Comparison of ENCODE assay signal across 21 cellular contexts in the genomic region with DNA sequence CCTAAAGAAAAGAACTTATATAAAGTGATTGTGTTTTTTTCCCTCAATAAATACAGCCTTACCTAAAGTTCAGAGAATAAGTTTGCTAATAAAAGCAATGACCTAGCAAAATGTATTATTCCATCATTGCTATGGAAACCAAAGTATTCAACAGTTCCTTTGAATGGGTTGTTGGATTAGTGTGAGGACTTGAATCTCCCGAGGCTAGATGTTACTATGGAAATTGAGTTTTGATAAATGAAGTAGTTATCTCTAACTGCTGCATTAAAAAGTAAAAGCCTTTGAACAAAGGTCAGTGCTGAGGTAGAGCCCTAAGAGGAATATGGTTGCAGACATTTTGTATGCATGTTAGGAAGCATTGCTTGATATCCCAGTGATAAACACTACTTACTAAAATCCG. TPM values are rescaled to one million over a fixed set of nuclear protein-coding genes. Genes with fewer than 3 reads are reported as not detected.
DNase-seq lines count a peak whose midpoint lies in the region; ATAC-seq, FAIRE-seq and TF ChIP-seq lines count a peak whose summit lies in the region.
"Had no signal": no experiment of that assay in that cellular context is flagged by ENCODE, and none has a peak within 500 bp of the region (broad histone marks: within the 10 kb centered on the region; RNA-seq: fewer than 3 reads in every experiment).

No MANE protein-coding gene starts in this region.

- H3K27ac ChIP-seq in PC-9 (peak overlapping the region; percentile 96), foreskin keratinocyte (peak overlapping the region; percentile 18), small intestine (ENCODE audit: low read depth in 1 of 2, low read length in 1 of 2) (peak overlapping the region in 1 of 2 donors; percentile 31)
- H3K27ac ChIP-seq: KMS-11, VCaP had no signal

- FAIRE-seq in small intestine (lab: Jason Lieb, UNC): no peak
- FAIRE-seq: HTR-8/SVneo had no signal

- DNase-seq in HAP-1 (ENCODE audit: low spot score in 2 of 2): peak; percentile 29 to 99
- DNase-seq in PC-9: peak in 1 of 2 experiments; percentile 62
- DNase-seq in foreskin keratinocyte: peak in 1 of 2 donors; percentile 37
- DNase-seq in small intestine: peak; percentile 81
- no peak for DNase-seq in hepatic stellate cell (ENCODE audit: low spot score)
- DNase-seq in foreskin fibroblast: no peak
- no peak for DNase-seq in activated CD4-positive, alpha-beta T cell treated with anti-CD3 and anti-CD28 coated beads for 4 hours
- DNase-seq: activated CD4-positive, alpha-beta T cell treated with anti-CD3 and anti-CD28 coated beads, Interleukin-2, amount 50 U/mL, for 1 hour; activated naive CD8-positive, alpha-beta T cell treated with anti-CD3 and anti-CD28 coated beads for 36 hours; CD8-positive, alpha-beta memory T cell; H9; hypothalamus; islet precursor cell; NCI-H2029; NCI-H69; SHP77 treated with DMSO at 0.1 percent for 48 hours; stimulated activated CD4-positive, alpha-beta T cell treated with anti-CD3 and anti-CD28 coated beads, Interleukin-2, amount 100 ng/mL, for 24 hours; stimulated activated naive B cell treated with anti-CD40 and anti-IgM and Interleukin-4, amounts not matched to agents 10 μg/mL and 1 μg/mL and 100 μg/mL, for 72 hours had no signal

- TF ChIP-seq CTCF in PC-9 (conservative IDR thresholded peaks at IDR 0.05): no peak
- no peak for TF ChIP-seq CTCF in foreskin keratinocyte (conservative IDR thresholded peaks at IDR 0.05)
- TF ChIP-seq CTCF in foreskin fibroblast (IDR thresholded peaks at IDR 0.05; ENCODE audit: low read depth, low read length): no peak

- H2AFZ ChIP-seq in PC-9: no peak overlapping the region

- no TSS peak for BruUV-seq in PC-9 (replicated peaks; lab: Mats Ljungman, UMichigan)

- POLR2A ChIA-PET in PC-9 (lab: Charles Lee; ENCODE audit: unreplicated experiment): no interaction called here

- no peaks in the 10 kb centered on the region for H3K9me2 ChIP-seq in PC-9 (ENCODE audit: insufficient read depth)

- in situ Hi-C loops in HAP-1 (cut with MboI; ENCODE audit: low sequenced_read_pairs): loop anchor here (25.0 kb wide), 2 partner anchors 228 to 347 kb away; no protein-coding TSS in a partner anchor

- CTCF ChIA-PET in PC-9 (lab: Charles Lee): no interaction called here

- peaks cover 99% of the 10 kb centered on the region for H3K79me2 ChIP-seq in PC-9 (ENCODE audit: low read depth)

- H3K9me3 ChIP-seq in HAP-1 (no peaks in the 10 kb centered on the region), PC-9 (ENCODE audit: insufficient read depth, low read depth) (no peaks in the 10 kb centered on the region), small intestine (ENCODE audit: control insufficient read depth, low read depth) (no peaks in the 10 kb centered on the region)

- peak; percentile 1 for ATAC-seq in foreskin keratinocyte
- ATAC-seq: stimulated activated naive B cell treated with anti-CD40 and anti-IgM and Interleukin-4, amounts not matched to agents 10 μg/mL and 1 μg/mL and 100 μg/mL, for 72 hours had no signal

- no peaks in the 10 kb centered on the region for H3K27me3 ChIP-seq in HAP-1 (ENCODE audit: low read depth)
- no peaks in the 10 kb centered on the region for H3K27me3 ChIP-seq in PC-9 (ENCODE audit: insufficient read depth, low read depth)
- H3K27me3 ChIP-seq in foreskin keratinocyte: no peaks in the 10 kb centered on the region
- H3K27me3 ChIP-seq in small intestine (ENCODE audit: control insufficient read depth in 2 of 2, insufficient read depth in 2 of 2, low read length in 2 of 2): no peaks in the 10 kb centered on the region

- peaks cover 54% of the 10 kb centered on the region for H3K4me1 ChIP-seq in HAP-1
- peaks cover 74% of the 10 kb centered on the region for H3K4me1 ChIP-seq in PC-9 (replicated peaks; ENCODE audit: insufficient read depth)
- H3K4me1 ChIP-seq in foreskin keratinocyte: peaks cover 58% of the 10 kb centered on the region
- no peaks in the 10 kb centered on the region for H3K4me1 ChIP-seq in small intestine (ENCODE audit: control insufficient read depth in 2 of 2, insufficient read depth in 1 of 2, low read depth in 1 of 2, low read length in 1 of 2)

- no peak overlapping the region for H3K4me3 ChIP-seq in HAP-1
- H3K4me3 ChIP-seq in PC-9: peak overlapping the region; percentile 51
- H3K4me3 ChIP-seq in small intestine (ENCODE audit: low read depth in 1 of 2, low read length in 2 of 2): peak overlapping the region in 1 of 2 donors; percentile 23
- H3K4me3 ChIP-seq in foreskin fibroblast (ENCODE audit: low read depth in 1 of 2, low read length in 2 of 2): no peak overlapping the region

- intact Hi-C loops in PC-9 (cut with micrococcal nuclease; ENCODE audit: unreplicated experiment): loop anchor here (10.0 kb wide), 1 partner anchor 130 kb away; no protein-coding TSS in a partner anchor

- peaks cover 55% of the 10 kb centered on the region for H3F3A ChIP-seq in PC-9 (ENCODE audit: insufficient read depth, low read depth)

- peaks cover 52% of the 10 kb centered on the region for H3K36me3 ChIP-seq in HAP-1 (replicated peaks)
- H3K36me3 ChIP-seq in PC-9 (ENCODE audit: low read depth): peaks cover 86% of the 10 kb centered on the region
- peaks cover 2 to 16% of the 10 kb centered on the region in 2 donors for H3K36me3 ChIP-seq in small intestine (ENCODE audit: control insufficient read depth in 2 of 2, insufficient read depth in 2 of 2, low read length in 2 of 2)

- WGBS in small intestine, 3 donors: 13 to 44% (median 32%) methylated on average over 2 of the region's 2 CpGs

- no peaks in the 10 kb centered on the region for H4K20me1 ChIP-seq in PC-9 (ENCODE audit: insufficient read depth)

- peak overlapping the region; percentile 92 for H3K4me2 ChIP-seq in PC-9
- H3K4me2 ChIP-seq: KMS-11 had no signal

RNA-seq across cellular contexts. Expression of a gene that starts 6.2 kb away (rescaled TPM):
- 54.3 and 65.9 TPM in 2 replicates for total RNA-seq in PC-9 (2021)
- total RNA-seq in foreskin keratinocyte: 75.7 and 85.3 TPM in 2 replicates
- polyA plus RNA-seq in foreskin keratinocyte: 31.6 and 39.7 TPM in 2 replicates
- polyA plus RNA-seq in small intestine: 100 to 1,000 TPM; 126 to 178 (median 141) TPM

Comparison
In these comparisons a context has a peak if more than half of its experiments do, and no peak if none do; other contexts are left out.
1. DNase-seq: peak in HAP-1 (2 of 2) and small intestine (single experiment); none in hepatic stellate cell (single experiment), foreskin fibroblast (0 of 2) and activated CD4-positive, alpha-beta T cell treated with anti-CD3 and anti-CD28 coated beads for 4 hours (0 of 2).